In the genomic region with DNA sequence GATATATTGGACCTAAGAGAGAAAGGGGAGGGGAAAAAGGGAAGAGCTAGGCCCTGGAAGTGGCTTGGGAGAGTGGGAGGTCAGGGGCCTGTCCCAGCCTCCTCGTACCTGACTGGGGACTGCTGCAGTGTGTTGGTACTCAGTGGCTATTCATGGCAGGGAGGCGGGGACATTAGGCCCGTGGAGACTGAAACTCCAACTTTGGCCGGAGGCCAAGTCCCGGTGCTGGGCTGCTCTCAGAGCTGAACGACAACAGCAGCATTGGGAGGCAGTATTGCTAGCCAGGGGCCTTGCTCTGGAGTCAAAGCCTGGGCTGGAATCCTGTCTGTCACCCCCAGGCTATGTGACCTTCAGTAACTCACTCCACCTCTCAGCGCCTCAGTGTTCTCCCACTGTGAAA, we compare ENCODE assay signal across 10 cellular contexts. TPM values are rescaled to one million over a fixed set of nuclear protein-coding genes. Genes with fewer than 3 reads are reported as not detected.
DNase-seq lines count a peak whose midpoint lies in the region; FAIRE-seq and TF ChIP-seq lines count a peak whose summit lies in the region.
"Had no signal": no experiment of that assay in that cellular context is flagged by ENCODE, and none has a peak within 500 bp of the region (broad histone marks: within the 10 kb centered on the region; RNA-seq: fewer than 3 reads in every experiment).

No MANE protein-coding gene starts in this region.

- TF ChIP-seq POLR2A in GM12891 (IDR thresholded peaks at IDR 0.05; ENCODE audit: low read depth, low read length) = no peak

- FAIRE-seq in frontal cortex (lab: Jason Lieb, UNC) (no peak), GM12891 (lab: Jason Lieb, UNC) (no peak)
- FAIRE-seq: islet of Langerhans had no signal

- in situ Hi-C loops in ACHN (cut with HindIII; ENCODE audit: low pct_ligation_motif_present, low pct_unique_long_range_greater_than_20kb, low sequenced_read_pairs) = no loop called here

- DNase-seq in SHP77 (lab: John Stamatoyannopoulos, UW) (peak; percentile 9 to 47), SHP77 treated with DMSO at 0.1 percent for 48 hours (lab: John Stamatoyannopoulos, UW) (no peak), frontal cortex (ENCODE audit: low spot score in 2 of 2) (peak; percentile 67 to 74), midbrain (lab: John Stamatoyannopoulos, UW) (peak; percentile 44), GM12891 (ENCODE audit: insufficient read length, low spot score) (no peak), D341Med (ENCODE audit: low spot score) (no peak), NCI-H2081 treated with DMSO at 0.1 percent for 48 hours (lab: John Stamatoyannopoulos, UW) (no peak), ACHN (no peak)
- DNase-seq: H9 had no signal

TF ChIP-seq in GM12891, 5 proteins besides CTCF, POLR2A, EP300 and RAD21:
- TF ChIP-seq POLR2AphosphoS5 (IDR thresholded peaks at IDR 0.05; ENCODE audit: low read depth, low read length) = no peak
- no peak for TF ChIP-seq POU2F2 (IDR thresholded peaks at IDR 0.05; ENCODE audit: low read depth, low read length)

RNA-seq across cellular contexts. Expression of gene NEURL1B, which starts 37.8 kb away (rescaled TPM):
- total RNA-seq in frontal cortex = 16.3 TPM
- polyA plus RNA-seq in GM12891 (2012; ENCODE audit: low read depth, missing spikeins) = 0.30 TPM

Comparison
In these comparisons a context has a peak if more than half of its experiments do, and no peak if none do; other contexts are left out.
1. DNase-seq: peak in SHP77 (2 of 2), frontal cortex (2 of 2) and midbrain (single experiment); none in SHP77 treated with DMSO at 0.1 percent for 48 hours (single experiment), GM12891 (single experiment), D341Med (single experiment), NCI-H2081 treated with DMSO at 0.1 percent for 48 hours (single experiment) and ACHN (single experiment).